ENCODE assay signal across 27 cellular contexts in the genomic region with DNA sequence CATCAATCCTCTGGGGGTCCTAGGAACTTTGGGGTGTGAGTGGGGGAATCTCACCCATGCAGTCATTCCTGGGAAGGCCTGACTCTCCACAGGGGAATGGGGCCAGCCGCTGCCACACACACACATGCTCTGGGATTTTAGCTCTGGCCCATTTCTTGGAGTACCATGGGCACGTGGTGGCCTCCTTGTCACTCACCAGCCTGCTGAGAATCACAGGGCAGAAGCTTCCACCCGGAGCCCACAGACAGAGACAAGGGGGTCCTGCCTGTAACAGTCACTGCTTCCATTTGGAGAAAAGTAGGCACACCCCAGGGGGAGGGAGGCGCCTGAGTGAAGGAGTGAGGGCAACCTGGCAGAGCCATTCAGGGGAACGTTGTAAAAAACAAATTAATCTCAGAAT. TPM values are rescaled to one million over a fixed set of nuclear protein-coding genes. Genes with fewer than 3 reads are reported as not detected.
DNase-seq lines count a peak whose midpoint lies in the region; ATAC-seq and TF ChIP-seq lines count a peak whose summit lies in the region.
"Had no signal": no experiment of that assay in that cellular context is flagged by ENCODE, and none has a peak within 500 bp of the region (broad histone marks: within the 10 kb centered on the region; RNA-seq: fewer than 3 reads in every experiment).

No MANE protein-coding gene starts in this region.

- TF ChIP-seq POLR2A in breast epithelium (IDR thresholded peaks at IDR 0.05): no peak

- H3K4me1 ChIP-seq in breast epithelium (peaks cover 0 to 3% of the 10 kb centered on the region in 2 donors), neural progenitor cell (peaks cover 26% of the 10 kb centered on the region), tibial artery (peaks cover 0 to 28% (median 18%) of the 10 kb centered on the region in 4 donors)
- H3K4me1 ChIP-seq: BE2C, left lung had no signal

- H3K9ac ChIP-seq in neural progenitor cell: no peak overlapping the region

- no peaks in the 10 kb centered on the region for H3K36me3 ChIP-seq in breast epithelium
- no peaks in the 10 kb centered on the region for H3K36me3 ChIP-seq in neural progenitor cell
- no peaks in the 10 kb centered on the region for H3K36me3 ChIP-seq in tibial artery
- H3K36me3 ChIP-seq: BE2C, left lung had no signal

- no peak for TF ChIP-seq CTCF in HFFc6 (IDR thresholded peaks at IDR 0.05)
- no peak for TF ChIP-seq CTCF in breast epithelium (IDR thresholded peaks at IDR 0.05)
- no peak for TF ChIP-seq CTCF in neural progenitor cell (IDR thresholded peaks at IDR 0.05)
- no peak for TF ChIP-seq CTCF in tibial artery (IDR thresholded peaks at IDR 0.05)

- H3K27ac ChIP-seq in breast epithelium (peak overlapping the region; percentile 42 to 72), neural progenitor cell (no peak overlapping the region), tibial artery (peak overlapping the region; percentile 50 to 65)
- H3K27ac ChIP-seq: left lung, SK-N-MC had no signal

- H3K4me3 Mint-ChIP-seq in HFFc6 (peak overlapping the region; percentile 83; the same call in 1 of the 2 replicates), neural progenitor cell (no peak overlapping the region)
- H3K4me3 Mint-ChIP-seq: activated CD4-positive, alpha-beta memory T cell treated with anti-CD3 and anti-CD28 coated beads for 36 hours; activated naive CD8-positive, alpha-beta T cell; dendritic cell treated with granulocyte-macrophage colony-stimulating factor and Interleukin-4, amounts not matched to agents 40 ng/mL and 50 ng/mL, for 4 days; endodermal cell; H9; naive thymus-derived CD8-positive, alpha-beta T cell had no signal

- no peaks in the 10 kb centered on the region for H3K9me3 ChIP-seq in breast epithelium
- no peaks in the 10 kb centered on the region for H3K9me3 ChIP-seq in neural progenitor cell (ENCODE audit: low read depth)
- H3K9me3 ChIP-seq in tibial artery: no peaks in the 10 kb centered on the region
- H3K9me3 ChIP-seq: BE2C, left lung had no signal

- no peaks in the 10 kb centered on the region for H3K27me3 ChIP-seq in breast epithelium
- no peaks in the 10 kb centered on the region for H3K27me3 ChIP-seq in neural progenitor cell
- H3K27me3 ChIP-seq in tibial artery: no peaks in the 10 kb centered on the region
- H3K27me3 ChIP-seq: BE2C had no signal

- peaks cover 68% of the 10 kb centered on the region; the same call in 1 of the 2 replicates for H3K4me1 Mint-ChIP-seq in HFFc6 (ENCODE audit: low read depth)
- peaks cover 47% of the 10 kb centered on the region for H3K4me1 Mint-ChIP-seq in neural progenitor cell
- H3K4me1 Mint-ChIP-seq: naive thymus-derived CD8-positive, alpha-beta T cell had no signal

- no peak overlapping the region for H3K4me2 ChIP-seq in neural progenitor cell

- no peak for DNase-seq in HFFc6
- no peak for DNase-seq in breast epithelium (ENCODE audit: low spot score in 2 of 2)
- DNase-seq in neural progenitor cell (ENCODE audit: low spot score): no peak
- no peak for DNase-seq in tibial artery
- DNase-seq in activated CD4-positive, alpha-beta T cell treated with anti-CD3 and anti-CD28 coated beads, Interleukin-2, amount 50 U/mL, for 48 hours: no peak
- DNase-seq in NCI-H2107 (lab: John Stamatoyannopoulos, UW): no peak
- DNase-seq: activated CD4-positive, alpha-beta memory T cell treated with anti-CD3 and anti-CD28 coated beads for 36 hours; activated CD8-positive, alpha-beta memory T cell treated with anti-CD3 and anti-CD28 coated beads, Interleukin-2, amount 50 U/mL, for 48 hours; BE2C; DMS53; midbrain; NCI-H1092 treated with DMSO at 0.1 percent for 48 hours; NCI-H1930; NCI-H345; NCI-H748 treated with DMSO at 0.1 percent for 48 hours; stimulated activated CD4-positive, alpha-beta T cell treated with anti-CD3 and anti-CD28 coated beads, Interleukin-2, amount 100 ng/mL, for 48 hours had no signal

- intact Hi-C loops in breast epithelium (cut with DNase I; ENCODE audit: low total_unique reads): no loop called here
- intact Hi-C loops in tibial artery (cut with DNase I; ENCODE audit: low total_unique reads): no loop called here

- H3K27me3 Mint-ChIP-seq in HFFc6 (ENCODE audit: insufficient read depth): peaks cover 36% of the 10 kb centered on the region
- H3K27me3 Mint-ChIP-seq in neural progenitor cell (ENCODE audit: insufficient read depth, low read depth): peaks cover 9% of the 10 kb centered on the region

- H2AFZ ChIP-seq in neural progenitor cell (replicated peaks): no peak overlapping the region

- H3K36me3 Mint-ChIP-seq in HFFc6 (ENCODE audit: low read depth) (peaks cover 29% of the 10 kb centered on the region), neural progenitor cell (no peaks in the 10 kb centered on the region)
- H3K36me3 Mint-ChIP-seq: activated CD4-positive, alpha-beta memory T cell treated with anti-CD3 and anti-CD28 coated beads for 36 hours; activated naive CD8-positive, alpha-beta T cell; naive thymus-derived CD8-positive, alpha-beta T cell had no signal

- H4K20me1 ChIP-seq in neural progenitor cell (ENCODE audit: low read depth): no peaks in the 10 kb centered on the region

- H3K27ac Mint-ChIP-seq in HFFc6: peak overlapping the region; percentile 95
- peak overlapping the region; percentile 90 for H3K27ac Mint-ChIP-seq in neural progenitor cell
- H3K27ac Mint-ChIP-seq: activated CD4-positive, alpha-beta memory T cell treated with anti-CD3 and anti-CD28 coated beads for 36 hours; activated naive CD8-positive, alpha-beta T cell; activated T-helper 2 cell treated with anti-CD3 and anti-CD28 coated beads, Interferon-gamma antibody, Interleukin-2, Interleukin-4, amounts not matched to agents 10 μg/mL and 5 μg/mL and 100 μg/mL, durations not matched to agents 14 hours and 24 hours and 36 hours; dendritic cell treated with granulocyte-macrophage colony-stimulating factor and Interleukin-4, amounts not matched to agents 40 ng/mL and 50 ng/mL, for 4 days; endodermal cell had no signal

- H3K9me3 Mint-ChIP-seq in HFFc6 (no peaks in the 10 kb centered on the region), neural progenitor cell (no peaks in the 10 kb centered on the region)
- H3K9me3 Mint-ChIP-seq: activated CD4-positive, alpha-beta memory T cell treated with anti-CD3 and anti-CD28 coated beads for 36 hours; activated T-helper 2 cell treated with anti-CD3 and anti-CD28 coated beads, Interferon-gamma antibody, Interleukin-2, Interleukin-4, amounts not matched to agents 10 μg/mL and 5 μg/mL and 100 μg/mL, durations not matched to agents 14 hours and 24 hours and 36 hours; dendritic cell treated with granulocyte-macrophage colony-stimulating factor and Interleukin-4, amounts not matched to agents 40 ng/mL and 50 ng/mL, for 4 days; endodermal cell; H9; naive thymus-derived CD8-positive, alpha-beta T cell had no signal

- no peaks in the 10 kb centered on the region for H3K79me2 ChIP-seq in neural progenitor cell (ENCODE audit: low read depth)

- H3K4me3 ChIP-seq in breast epithelium (no peak overlapping the region), neural progenitor cell (no peak overlapping the region), tibial artery (no peak overlapping the region)
- H3K4me3 ChIP-seq: left lung, SK-N-MC had no signal

- no peak for ATAC-seq in HG02970 (IDR thresholded peaks at IDR 0.05; ENCODE audit: low FRiP score, unreplicated experiment)
- ATAC-seq: activated CD4-positive, CD25-positive, alpha-beta regulatory T cell treated with anti-CD3 and anti-CD28 coated beads, Interleukin-2, amount 50 U/mL, for 24 hours; naive thymus-derived CD8-positive, alpha-beta T cell had no signal

- no peaks in the 10 kb centered on the region for H3F3A ChIP-seq in neural progenitor cell (ENCODE audit: low read depth)

RNA-seq across cellular contexts. Expression of a gene that starts 48.8 kb away (rescaled TPM):
- 100 to 1,000 TPM; 127 to 146 (median 137) TPM for total RNA-seq in HFFc6 (2021; fragmentation: NEBNext Ultra II Directional; extraction: Animal tissue kit (Norgen Biotek cat#: 25700))
- total RNA-seq in breast epithelium (100 to 1,000 TPM in 2 of 3 donors, 10 to 100 TPM in 1; 38.2 to 200 (median 178) TPM), neural progenitor cell (ENCODE audit: low replicate concordance) (0.51 and 1.7 TPM in 2 replicates)
- total RNA-seq: activated CD4-positive, alpha-beta memory T cell treated with anti-CD3 and anti-CD28 coated beads for 36 hours; activated T-helper 2 cell treated with anti-CD3 and anti-CD28 coated beads, Interferon-gamma antibody, Interleukin-2, Interleukin-4, amounts not matched to agents 10 μg/mL and 5 μg/mL and 100 μg/mL, durations not matched to agents 14 hours and 24 hours and 36 hours; naive thymus-derived CD8-positive, alpha-beta T cell; T-helper 1 cell treated with Interleukin-12 subunit alpha and Interleukin-12 subunit beta and Interleukin-4 antibody, amounts not matched to agents 30 ng/mL and 1 ng/mL, for 36 hours had no signal

Comparison
In these comparisons a context has a peak if more than half of its experiments do, and no peak if none do; other contexts are left out.
1. RNA of a gene that starts 48.8 kb away (total RNA-seq): 38.2 to 200 TPM in breast epithelium and 127 to 146 TPM in HFFc6; 0.51 to 1.7 TPM in neural progenitor cell; every median in the first group is over 10 times any median in the second.